18 cellular contexts compared by ENCODE assay signal in genomic region chr17:79929257-79930076, GRCh38.
DNase-seq lines count a peak whose midpoint lies in the region; ATAC-seq and TF ChIP-seq lines count a peak whose summit lies in the region.
"Had no signal": no experiment of that assay in that cellular context is flagged by ENCODE, and none has a peak within 500 bp of the region (broad histone marks: within the 10 kb centered on the region; RNA-seq: fewer than 3 reads in every experiment).

No MANE protein-coding gene starts in this region.

- H3K27ac ChIP-seq in ACC112 (ENCODE audit: low read depth, low read length) (no peak overlapping the region), neural cell (ENCODE audit: low read length) (no peak overlapping the region), left lung (no peak overlapping the region)
- H3K27ac ChIP-seq: uterus had no signal

- ATAC-seq in HG02884 (IDR thresholded peaks at IDR 0.05; ENCODE audit: unreplicated experiment) (no peak), left lung (no peak), GM18519 (IDR thresholded peaks at IDR 0.05; ENCODE audit: low FRiP score, unreplicated experiment) (no peak)
- ATAC-seq: activated CD8-positive, alpha-beta T cell treated with anti-CD3 and anti-CD28 coated beads for 36 hours; naive thymus-derived CD8-positive, alpha-beta T cell; T-cell had no signal

- TF ChIP-seq EP300 in neural cell (conservative IDR thresholded peaks at IDR 0.05; ENCODE audit: poor library complexity, severe bottlenecking): no peak

- no peaks in the 10 kb centered on the region for H4K20me1 ChIP-seq in neural cell (ENCODE audit: insufficient read depth)

- H3K27me3 ChIP-seq in ACC112 (ENCODE audit: insufficient read depth, low read length) (peaks cover 10% of the 10 kb centered on the region), HAP-1 (ENCODE audit: low read depth) (peaks cover 8% of the 10 kb centered on the region), neural cell (ENCODE audit: insufficient read depth, low read depth, low read length) (no peaks in the 10 kb centered on the region), left lung (peaks cover 16 to 72% of the 10 kb centered on the region in 2 donors)
- H3K27me3 ChIP-seq: Peyer's patch had no signal

- no peaks in the 10 kb centered on the region for H3K9me3 ChIP-seq in HAP-1
- H3K9me3 ChIP-seq in neural cell (ENCODE audit: low read length): no peaks in the 10 kb centered on the region
- H3K9me3 ChIP-seq in left lung: no peaks in the 10 kb centered on the region
- H3K9me3 ChIP-seq: Peyer's patch, uterus had no signal

- H3K27ac Mint-ChIP-seq in activated naive CD4-positive, alpha-beta T cell treated with anti-CD3 and anti-CD28 coated beads for 36 hours: no peak overlapping the region
- H3K27ac Mint-ChIP-seq: activated CD8-positive, alpha-beta T cell treated with anti-CD3 and anti-CD28 coated beads for 36 hours; immature natural killer cell; T-cell had no signal

- no peaks in the 10 kb centered on the region for H3F3A ChIP-seq in neural cell (ENCODE audit: insufficient read depth, low read length, poor library complexity, severe bottlenecking)

- peak overlapping the region; percentile 76 for H3K9ac ChIP-seq in neural cell (ENCODE audit: low read length)

- DNase-seq in HAP-1 (ENCODE audit: low spot score in 2 of 2) (no peak), astrocyte of the cerebellum (ENCODE audit: low read depth) (no peak), left lung (no peak)
- no peak for DNase-seq in activated naive CD4-positive, alpha-beta T cell treated with anti-CD3 and anti-CD28 coated beads for 36 hours
- DNase-seq: activated CD8-positive, alpha-beta T cell treated with anti-CD3 and anti-CD28 coated beads for 36 hours; activated T-cell treated with anti-CD3 and anti-CD28 coated beads, Interleukin-2, amount 50 U/mL, for 48 hours; immature natural killer cell; naive thymus-derived CD8-positive, alpha-beta T cell; NCI-H1092; NCI-H2107; Peyer's patch; T-cell; uterus had no signal

- intact Hi-C loops in left lung (cut with DNase I): no loop called here
- intact Hi-C loops in activated naive CD4-positive, alpha-beta T cell treated with anti-CD3 and anti-CD28 coated beads for 36 hours (cut with micrococcal nuclease): loop anchor here (5.0 kb wide), 1 partner anchor 87 kb away; no protein-coding TSS in a partner anchor

- H3K9me2 ChIP-seq in neural cell (ENCODE audit: insufficient read depth, low read length): no peaks in the 10 kb centered on the region

- H3K4me1 Mint-ChIP-seq in activated naive CD4-positive, alpha-beta T cell treated with anti-CD3 and anti-CD28 coated beads for 36 hours (ENCODE audit: low read depth): peaks cover 31% of the 10 kb centered on the region

- no peak overlapping the region for H3K4me3 Mint-ChIP-seq in activated naive CD4-positive, alpha-beta T cell treated with anti-CD3 and anti-CD28 coated beads for 36 hours
- H3K4me3 Mint-ChIP-seq: activated CD8-positive, alpha-beta T cell treated with anti-CD3 and anti-CD28 coated beads for 36 hours; immature natural killer cell had no signal

- H3K79me2 ChIP-seq in ACC112 (ENCODE audit: control insufficient read depth, insufficient read depth, low read length, unreplicated experiment): no peaks in the 10 kb centered on the region
- no peaks in the 10 kb centered on the region for H3K79me2 ChIP-seq in neural cell (replicated peaks; ENCODE audit: insufficient read depth, low read length)

- no peaks in the 10 kb centered on the region for H3K36me3 Mint-ChIP-seq in activated naive CD4-positive, alpha-beta T cell treated with anti-CD3 and anti-CD28 coated beads for 36 hours (ENCODE audit: low read depth)
- H3K36me3 Mint-ChIP-seq: immature natural killer cell; naive thymus-derived CD8-positive, alpha-beta T cell; T-cell had no signal

- H3K36me3 ChIP-seq in ACC112 (ENCODE audit: insufficient read depth, low read length) (no peaks in the 10 kb centered on the region), HAP-1 (replicated peaks) (no peaks in the 10 kb centered on the region), neural cell (ENCODE audit: insufficient read depth, low read length) (no peaks in the 10 kb centered on the region), left lung (no peaks in the 10 kb centered on the region)
- H3K36me3 ChIP-seq: Peyer's patch, uterus had no signal

- peaks cover 22% of the 10 kb centered on the region for H3K27me3 Mint-ChIP-seq in activated naive CD4-positive, alpha-beta T cell treated with anti-CD3 and anti-CD28 coated beads for 36 hours (ENCODE audit: low read depth)

- H3K4me3 ChIP-seq in ACC112 (ENCODE audit: low read depth, low read length): peak overlapping the region; percentile 70; the same call in 1 of the 2 replicates
- H3K4me3 ChIP-seq in HAP-1: peak overlapping the region; percentile 25
- H3K4me3 ChIP-seq in astrocyte of the cerebellum (ENCODE audit: low read depth, low read length): peak overlapping the region; percentile 38
- H3K4me3 ChIP-seq in neural cell (ENCODE audit: low read length): peak overlapping the region; percentile 71
- no peak overlapping the region for H3K4me3 ChIP-seq in left lung
- H3K4me3 ChIP-seq: lung had no signal

- no peaks in the 10 kb centered on the region for H3K9me3 Mint-ChIP-seq in activated naive CD4-positive, alpha-beta T cell treated with anti-CD3 and anti-CD28 coated beads for 36 hours
- H3K9me3 Mint-ChIP-seq: activated CD8-positive, alpha-beta T cell treated with anti-CD3 and anti-CD28 coated beads for 36 hours; immature natural killer cell; naive thymus-derived CD8-positive, alpha-beta T cell; T-cell had no signal

- no peak for TF ChIP-seq RAD21 in neural cell (conservative IDR thresholded peaks at IDR 0.05)

- H2AFZ ChIP-seq in ACC112 (ENCODE audit: low read length, unreplicated experiment) (no peak overlapping the region), neural cell (ENCODE audit: low read depth, low read length) (no peak overlapping the region)

- CTCF ChIA-PET in activated naive CD4-positive, alpha-beta T cell treated with anti-CD3 and anti-CD28 coated beads for 36 hours (lab: Charles Lee): no interaction called here

- H3K4me1 ChIP-seq in ACC112 (ENCODE audit: control insufficient read depth, insufficient read depth, low read length, unreplicated experiment) (peaks cover 26% of the 10 kb centered on the region), HAP-1 (no peaks in the 10 kb centered on the region), left lung (peaks cover 16 to 23% of the 10 kb centered on the region in 2 donors)

- in situ Hi-C loops in HAP-1 (cut with MboI; ENCODE audit: low sequenced_read_pairs): no loop called here
- in situ Hi-C loops in astrocyte of the cerebellum (cut with HindIII; ENCODE audit: low sequenced_read_pairs): no loop called here

- TF ChIP-seq CTCF in astrocyte of the cerebellum (IDR thresholded peaks at IDR 0.05; ENCODE audit: low read depth, low read length, missing control alignments) (no peak), neural cell (IDR thresholded peaks at IDR 0.05; ENCODE audit: poor library complexity, severe bottlenecking) (no peak), left lung (IDR thresholded peaks at IDR 0.05) (no peak)

- no peak overlapping the region for H3K4me2 ChIP-seq in neural cell (ENCODE audit: low read length)

TF ChIP-seq in neural cell, 6 proteins besides CTCF, POLR2A, EP300 and RAD21:
- no peak for TF ChIP-seq POLR2AphosphoS5 (IDR thresholded peaks at IDR 0.05)
- no peak for TF ChIP-seq EZH2 (IDR thresholded peaks at IDR 0.05; ENCODE audit: borderline replicate concordance, insufficient read depth, low read length, poor library complexity, severe bottlenecking)
- no peak for TF ChIP-seq REST (IDR thresholded peaks at IDR 0.05; ENCODE audit: borderline replicate concordance)
- TF ChIP-seq TAF1 (IDR thresholded peaks at IDR 0.05; ENCODE audit: low read depth): no peak
- TF ChIP-seq SMC3 (conservative IDR thresholded peaks at IDR 0.05; ENCODE audit: poor library complexity): no peak
- no peak for TF ChIP-seq MXI1 (conservative IDR thresholded peaks at IDR 0.05; ENCODE audit: poor library complexity, severe bottlenecking)

Comparison
In these comparisons a context has a peak if more than half of its experiments do, and no peak if none do; other contexts are left out.
1. H3K4me3 ChIP-seq: peak in ACC112 (single experiment), HAP-1 (single experiment), astrocyte of the cerebellum (single experiment) and neural cell (single experiment); none in left lung (0 of 2).